ENCODE assay signal across 8 cellular contexts in the genomic region with DNA sequence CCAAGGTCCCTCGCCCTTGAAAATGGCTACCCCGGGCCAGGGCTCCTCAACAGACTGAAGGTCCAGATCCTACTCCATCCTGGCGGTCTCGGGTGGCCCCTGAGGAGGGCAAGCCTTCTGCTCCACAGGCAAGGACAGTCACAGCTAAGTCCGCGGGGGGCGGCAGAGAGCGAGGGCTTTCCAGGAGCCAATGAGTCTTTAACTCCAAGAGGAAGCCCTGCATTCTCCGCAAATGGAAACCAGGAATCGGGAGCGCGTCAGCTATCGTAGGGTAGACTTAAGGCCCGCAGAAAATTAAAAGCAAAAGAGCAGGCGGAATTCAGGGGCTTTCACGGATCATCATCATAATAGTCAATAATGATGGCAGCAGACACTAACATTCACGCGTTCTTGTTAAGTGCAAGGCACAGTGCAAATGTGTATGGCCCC.
DNase-seq lines count a peak whose midpoint lies in the region; ATAC-seq and TF ChIP-seq lines count a peak whose summit lies in the region.

No MANE protein-coding gene starts in this region.

- peak overlapping the region; percentile 80 for H3K27ac Mint-ChIP-seq in GM23338
- H3K27ac Mint-ChIP-seq in nephron progenitor cell = peak overlapping the region; percentile 41

- H3K9me2 ChIP-seq in DOHH2 (replicated peaks; ENCODE audit: control insufficient read depth, low read length) = no peaks in the 10 kb centered on the region
- H3K9me2 ChIP-seq in GM23338 (ENCODE audit: insufficient read depth) = peaks cover 3% of the 10 kb centered on the region; the same call in 1 of the 2 replicates

- peak; percentile 82 for ATAC-seq in GM23338

- H2AFZ ChIP-seq in GM23338 = peak overlapping the region; percentile 99; the same call in 1 of the 2 replicates

- H3K4me2 ChIP-seq in DOHH2 (ENCODE audit: low read length) = peak overlapping the region; percentile 85
- H3K4me2 ChIP-seq in GM23338 = peak overlapping the region; percentile 94

- H4K20me1 ChIP-seq in DOHH2 (ENCODE audit: control insufficient read depth, insufficient read depth, low read depth, low read length) (no peaks in the 10 kb centered on the region), GM23338 (replicated peaks; ENCODE audit: insufficient read depth) (no peaks in the 10 kb centered on the region)

- no peaks in the 10 kb centered on the region for H3K9me3 ChIP-seq in DOHH2 (ENCODE audit: control insufficient read depth, insufficient read depth, low read length)

- H3F3A ChIP-seq in DOHH2 (ENCODE audit: control insufficient read depth, insufficient read depth) (no peaks in the 10 kb centered on the region), GM23338 (replicated peaks; ENCODE audit: low read depth) (no peaks in the 10 kb centered on the region)

- peak overlapping the region; percentile 50 for H3K27ac ChIP-seq in DOHH2 (ENCODE audit: low read depth, low read length)
- H3K27ac ChIP-seq in GM23338 (ENCODE audit: low read depth) = no peak overlapping the region

- peak overlapping the region; percentile 85 for H3K4me3 Mint-ChIP-seq in GM23338
- peak overlapping the region; percentile 94 for H3K4me3 Mint-ChIP-seq in nephron progenitor cell

- H3K4me3 ChIP-seq in DOHH2 (ENCODE audit: low read length) = peak overlapping the region; percentile 91
- peak overlapping the region; percentile 74 for H3K4me3 ChIP-seq in GM23338
- peak overlapping the region; percentile 91 for H3K4me3 ChIP-seq in fibroblast of villous mesenchyme (ENCODE audit: low read depth, low read length)

- H3K79me2 ChIP-seq in DOHH2 (ENCODE audit: control insufficient read depth, low read length) (peaks cover 23% of the 10 kb centered on the region), GM23338 (replicated peaks; ENCODE audit: insufficient read depth) (no peaks in the 10 kb centered on the region; the same call in 1 of the 2 replicates)

- H3K4me1 ChIP-seq in DOHH2 (ENCODE audit: control insufficient read depth, low read length) = peaks cover 39% of the 10 kb centered on the region
- H3K4me1 ChIP-seq in GM23338 (ENCODE audit: insufficient read depth) = 0 out of 2 replicates have a peak, but pooled peaks cover 11% of the 10 kb centered on the region

- H3K36me3 Mint-ChIP-seq in GM23338 (ENCODE audit: low read depth) = no peaks in the 10 kb centered on the region
- peaks cover 7% of the 10 kb centered on the region for H3K36me3 Mint-ChIP-seq in nephron progenitor cell (ENCODE audit: low read depth)

- H3K4me1 Mint-ChIP-seq in GM23338 (peaks cover 21% of the 10 kb centered on the region), nephron progenitor cell (peaks cover 20% of the 10 kb centered on the region)

- H3K27me3 Mint-ChIP-seq in GM23338 (ENCODE audit: insufficient read depth, low read depth, poor library complexity) = peaks cover 14% of the 10 kb centered on the region
- peaks cover 3% of the 10 kb centered on the region for H3K27me3 Mint-ChIP-seq in nephron progenitor cell (ENCODE audit: low read depth, poor library complexity)

- H3K27me3 ChIP-seq in DOHH2 (ENCODE audit: control insufficient read depth, low read length) (no peaks in the 10 kb centered on the region), GM23338 (ENCODE audit: insufficient read depth) (peaks cover 13% of the 10 kb centered on the region)

- DNase-seq in GM23338 (ENCODE audit: low spot score) (peak; percentile 99), Kasumi-1 (lab: John Stamatoyannopoulos, UW) (peak; percentile 87 to 91), SHP77 (lab: John Stamatoyannopoulos, UW) (peak; percentile 91 to 93), activated gamma-delta T cell treated with Interleukin-2 at 50 U/mL for 16 hours (peak; percentile 79), fibroblast of villous mesenchyme (ENCODE audit: low read depth) (peak; percentile 94), nephron progenitor cell (peak; percentile 75), stromal cell of bone marrow (ENCODE audit: low read depth) (peak; percentile 95)

- peak; percentile 45 for TF ChIP-seq CTCF in DOHH2 (IDR thresholded peaks at IDR 0.05; ENCODE audit: low read depth, low read length, poor library complexity, severe bottlenecking)
- TF ChIP-seq CTCF in GM23338 (conservative IDR thresholded peaks at IDR 0.05; ENCODE audit: low read depth in 2 of 2) = peak; percentile 52 to 60
- TF ChIP-seq CTCF in fibroblast of villous mesenchyme (IDR thresholded peaks at IDR 0.05; ENCODE audit: insufficient read depth, low read depth, low read length) = peak; percentile 54
- TF ChIP-seq CTCF in nephron progenitor cell (IDR thresholded peaks at IDR 0.05) = no peak

- no peaks in the 10 kb centered on the region for H3K9me3 Mint-ChIP-seq in GM23338
- peaks cover 33% of the 10 kb centered on the region for H3K9me3 Mint-ChIP-seq in nephron progenitor cell

- H3K36me3 ChIP-seq in DOHH2 (ENCODE audit: control insufficient read depth, low read length) (no peaks in the 10 kb centered on the region), GM23338 (ENCODE audit: insufficient read depth) (no peaks in the 10 kb centered on the region)

TF ChIP-seq in GM23338, 12 proteins besides CTCF, POLR2A, EP300 and RAD21 (continues in another document):
- TF ChIP-seq, protein P1, sequence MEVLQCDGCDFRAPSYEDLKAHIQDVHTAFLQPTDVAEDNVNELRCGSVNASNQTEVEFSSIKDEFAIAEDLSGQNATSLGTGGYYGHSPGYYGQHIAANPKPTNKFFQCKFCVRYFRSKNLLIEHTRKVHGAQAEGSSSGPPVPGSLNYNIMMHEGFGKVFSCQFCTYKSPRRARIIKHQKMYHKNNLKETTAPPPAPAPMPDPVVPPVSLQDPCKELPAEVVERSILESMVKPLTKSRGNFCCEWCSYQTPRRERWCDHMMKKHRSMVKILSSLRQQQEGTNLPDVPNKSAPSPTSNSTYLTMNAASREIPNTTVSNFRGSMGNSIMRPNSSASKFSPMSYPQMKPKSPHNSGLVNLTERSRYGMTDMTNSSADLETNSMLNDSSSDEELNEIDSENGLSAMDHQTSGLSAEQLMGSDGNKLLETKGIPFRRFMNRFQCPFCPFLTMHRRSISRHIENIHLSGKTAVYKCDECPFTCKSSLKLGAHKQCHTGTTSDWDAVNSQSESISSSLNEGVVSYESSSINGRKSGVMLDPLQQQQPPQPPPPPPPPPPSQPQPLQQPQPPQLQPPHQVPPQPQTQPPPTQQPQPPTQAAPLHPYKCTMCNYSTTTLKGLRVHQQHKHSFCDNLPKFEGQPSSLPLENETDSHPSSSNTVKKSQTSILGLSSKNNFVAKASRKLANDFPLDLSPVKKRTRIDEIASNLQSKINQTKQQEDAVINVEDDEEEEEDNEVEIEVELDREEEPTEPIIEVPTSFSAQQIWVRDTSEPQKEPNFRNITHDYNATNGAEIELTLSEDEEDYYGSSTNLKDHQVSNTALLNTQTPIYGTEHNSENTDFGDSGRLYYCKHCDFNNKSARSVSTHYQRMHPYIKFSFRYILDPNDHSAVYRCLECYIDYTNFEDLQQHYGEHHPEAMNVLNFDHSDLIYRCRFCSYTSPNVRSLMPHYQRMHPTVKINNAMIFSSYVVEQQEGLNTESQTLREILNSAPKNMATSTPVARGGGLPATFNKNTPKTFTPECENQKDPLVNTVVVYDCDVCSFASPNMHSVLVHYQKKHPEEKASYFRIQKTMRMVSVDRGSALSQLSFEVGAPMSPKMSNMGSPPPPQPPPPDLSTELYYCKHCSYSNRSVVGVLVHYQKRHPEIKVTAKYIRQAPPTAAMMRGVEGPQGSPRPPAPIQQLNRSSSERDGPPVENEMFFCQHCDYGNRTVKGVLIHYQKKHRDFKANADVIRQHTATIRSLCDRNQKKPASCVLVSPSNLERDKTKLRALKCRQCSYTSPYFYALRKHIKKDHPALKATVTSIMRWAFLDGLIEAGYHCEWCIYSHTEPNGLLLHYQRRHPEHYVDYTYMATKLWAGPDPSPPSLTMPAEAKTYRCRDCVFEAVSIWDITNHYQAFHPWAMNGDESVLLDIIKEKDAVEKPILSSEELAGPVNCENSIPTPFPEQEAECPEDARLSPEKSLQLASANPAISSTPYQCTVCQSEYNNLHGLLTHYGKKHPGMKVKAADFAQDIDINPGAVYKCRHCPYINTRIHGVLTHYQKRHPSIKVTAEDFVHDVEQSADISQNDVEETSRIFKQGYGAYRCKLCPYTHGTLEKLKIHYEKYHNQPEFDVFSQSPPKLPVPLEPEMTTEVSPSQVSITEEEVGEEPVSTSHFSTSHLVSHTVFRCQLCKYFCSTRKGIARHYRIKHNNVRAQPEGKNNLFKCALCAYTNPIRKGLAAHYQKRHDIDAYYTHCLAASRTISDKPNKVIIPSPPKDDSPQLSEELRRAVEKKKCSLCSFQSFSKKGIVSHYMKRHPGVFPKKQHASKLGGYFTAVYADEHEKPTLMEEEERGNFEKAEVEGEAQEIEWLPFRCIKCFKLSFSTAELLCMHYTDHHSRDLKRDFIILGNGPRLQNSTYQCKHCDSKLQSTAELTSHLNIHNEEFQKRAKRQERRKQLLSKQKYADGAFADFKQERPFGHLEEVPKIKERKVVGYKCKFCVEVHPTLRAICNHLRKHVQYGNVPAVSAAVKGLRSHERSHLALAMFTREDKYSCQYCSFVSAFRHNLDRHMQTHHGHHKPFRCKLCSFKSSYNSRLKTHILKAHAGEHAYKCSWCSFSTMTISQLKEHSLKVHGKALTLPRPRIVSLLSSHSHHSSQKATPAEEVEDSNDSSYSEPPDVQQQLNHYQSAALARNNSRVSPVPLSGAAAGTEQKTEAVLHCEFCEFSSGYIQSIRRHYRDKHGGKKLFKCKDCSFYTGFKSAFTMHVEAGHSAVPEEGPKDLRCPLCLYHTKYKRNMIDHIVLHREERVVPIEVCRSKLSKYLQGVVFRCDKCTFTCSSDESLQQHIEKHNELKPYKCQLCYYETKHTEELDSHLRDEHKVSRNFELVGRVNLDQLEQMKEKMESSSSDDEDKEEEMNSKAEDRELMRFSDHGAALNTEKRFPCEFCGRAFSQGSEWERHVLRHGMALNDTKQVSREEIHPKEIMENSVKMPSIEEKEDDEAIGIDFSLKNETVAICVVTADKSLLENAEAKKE (CRISPR knock-in tag; IDR thresholded peaks at IDR 0.05) = peak; percentile 99
- TF ChIP-seq CREB1 (CRISPR knock-in tag; IDR thresholded peaks at IDR 0.05; ENCODE audit: low read depth) = peak; percentile 91
